ENCODE assay signal across 14 cellular contexts in genomic region chr14:68523326-68523610, GRCh38.
DNase-seq lines count a peak whose midpoint lies in the region; ATAC-seq and TF ChIP-seq lines count a peak whose summit lies in the region.
"Had no signal": no experiment of that assay in that cellular context is flagged by ENCODE, and none has a peak within 500 bp of the region (broad histone marks: within the 10 kb centered on the region; RNA-seq: fewer than 3 reads in every experiment).

No MANE protein-coding gene starts in this region.

- H3K9me3 ChIP-seq in hepatocyte (ENCODE audit: low read depth) (no peaks in the 10 kb centered on the region), trophoblast cell (ENCODE audit: insufficient read depth, low read depth, low read length) (no peaks in the 10 kb centered on the region), transverse colon (no peaks in the 10 kb centered on the region), GM23248 (ENCODE audit: low read depth) (no peaks in the 10 kb centered on the region)
- H3K9me3 ChIP-seq: colonic mucosa had no signal

- no peak overlapping the region for H3K23ac ChIP-seq in trophoblast cell (ENCODE audit: low read length)

- H3K79me2 ChIP-seq in hepatocyte (no peaks in the 10 kb centered on the region), trophoblast cell (ENCODE audit: control insufficient read depth, insufficient read depth, low read length, poor library complexity) (peaks cover 7% of the 10 kb centered on the region), GM23248 (ENCODE audit: insufficient read depth) (no peaks in the 10 kb centered on the region)

- H3F3A ChIP-seq in GM23248 (ENCODE audit: insufficient read depth): peaks cover 59% of the 10 kb centered on the region

- TF ChIP-seq POLR2A in transverse colon (IDR thresholded peaks at IDR 0.05): no peak

- peak overlapping the region; percentile 23 for H3K18ac ChIP-seq in trophoblast cell (ENCODE audit: low read length)

- no peaks in the 10 kb centered on the region for H3K27me3 ChIP-seq in hepatocyte
- H3K27me3 ChIP-seq in trophoblast cell (ENCODE audit: insufficient read depth, low read length): no peaks in the 10 kb centered on the region
- no peaks in the 10 kb centered on the region for H3K27me3 ChIP-seq in transverse colon
- H3K27me3 ChIP-seq in GM23248 (replicated peaks; ENCODE audit: insufficient read depth): no peaks in the 10 kb centered on the region
- H3K27me3 ChIP-seq: colonic mucosa had no signal

- H3K9ac ChIP-seq in trophoblast cell (ENCODE audit: low read length): no peak overlapping the region
- H3K9ac ChIP-seq in GM23248: no peak overlapping the region

- H2BK12ac ChIP-seq in trophoblast cell (ENCODE audit: low read length): peak overlapping the region; percentile 88

- no peak for TF ChIP-seq EP300 in transverse colon (IDR thresholded peaks at IDR 0.05; ENCODE audit: low read depth)

- in situ Hi-C loops in transverse colon (cut with MboI; ENCODE audit: low pct_ligation_motif_present in 1 of 4, low pct_unique_long_range_greater_than_20kb in 1 of 4, low sequenced_read_pairs in 3 of 4) (no loop called here), GM23248 (cut with MboI) (loop anchor here (10.0 kb wide), 1 partner anchor 262 kb away; no protein-coding TSS in a partner anchor)

- H2BK5ac ChIP-seq in trophoblast cell (ENCODE audit: low read depth, low read length, poor library complexity): peak overlapping the region; percentile 55

- peak overlapping the region; percentile 49 for H3K4ac ChIP-seq in trophoblast cell (ENCODE audit: low read depth, low read length)

- ATAC-seq in HG02759 (IDR thresholded peaks at IDR 0.05; ENCODE audit: unreplicated experiment): no peak

- H3K14ac ChIP-seq in trophoblast cell (ENCODE audit: low read length): peak overlapping the region; percentile 41

- peak overlapping the region; percentile 86 for H4K91ac ChIP-seq in trophoblast cell (ENCODE audit: low read depth, low read length)

- peak overlapping the region; percentile 2 for H3K27ac ChIP-seq in angular gyrus (ENCODE audit: low read depth, low read length)
- peak overlapping the region; percentile 99 for H3K27ac ChIP-seq in hepatocyte
- peak overlapping the region; percentile 83 for H3K27ac ChIP-seq in trophoblast cell (ENCODE audit: low read depth, low read length)
- H3K27ac ChIP-seq in transverse colon: peak overlapping the region; percentile 61 to 75 (median 70)
- no peak overlapping the region for H3K27ac ChIP-seq in GM23248
- H3K27ac ChIP-seq: colonic mucosa had no signal

- H2AFZ ChIP-seq in hepatocyte (no peak overlapping the region), trophoblast cell (ENCODE audit: insufficient read depth, low read length, poor library complexity) (no peak overlapping the region), GM23248 (no peak overlapping the region)

- H3K4me2 ChIP-seq in hepatocyte: no peak overlapping the region
- no peak overlapping the region for H3K4me2 ChIP-seq in trophoblast cell (ENCODE audit: low read length)
- no peak overlapping the region for H3K4me2 ChIP-seq in GM23248 (ENCODE audit: unreplicated experiment)

- intact Hi-C loops in transverse colon (cut with DNase I; ENCODE audit: low total_unique reads): loop anchor here (10.0 kb wide), 1 partner anchor 378 kb away; no protein-coding TSS in a partner anchor
- intact Hi-C loops in posterior vena cava (cut with DNase I): no loop called here

- H3K9me2 ChIP-seq in hepatocyte (replicated peaks; ENCODE audit: insufficient read depth): no peaks in the 10 kb centered on the region
- H3K9me2 ChIP-seq in GM23248 (ENCODE audit: insufficient read depth): no peaks in the 10 kb centered on the region

- H4K20me1 ChIP-seq in hepatocyte (ENCODE audit: insufficient read depth, poor library complexity, severe bottlenecking): no peaks in the 10 kb centered on the region
- H4K20me1 ChIP-seq in GM23248 (ENCODE audit: insufficient read depth): no peaks in the 10 kb centered on the region

- H3K4me3 ChIP-seq in hepatocyte (no peak overlapping the region), trophoblast cell (ENCODE audit: low read depth, low read length) (no peak overlapping the region), transverse colon (no peak overlapping the region), GM23248 (no peak overlapping the region)
- H3K4me3 ChIP-seq: colonic mucosa had no signal

- WGBS in hepatocyte (ENCODE audit: low lambda C conversion rate, missing lambda C conversion rate): 85% methylated on average over 4 of the region's 4 CpGs
- WGBS in trophoblast cell (ENCODE audit: extremely low coverage, insufficient coverage, insufficient read length): no CpG with 5 or more reads among the region's 4 CpGs
- 90 to 100% methylated on average over 1 to 4 of the region's 4 CpGs for WGBS in transverse colon (ENCODE audit: low coverage in 1 of 2), 2 donors
- 88 to 89% methylated on average over 4 of the region's 4 CpGs for WGBS in GM23248 (ENCODE audit: low coverage in 1 of 2, low lambda C conversion rate in 2 of 2, missing lambda C conversion rate in 2 of 2), 2 experiments

- H3K36me3 ChIP-seq in hepatocyte (replicated peaks; ENCODE audit: insufficient read depth, low read depth): no peaks in the 10 kb centered on the region
- H3K36me3 ChIP-seq in trophoblast cell (ENCODE audit: control insufficient read depth in 1 of 2, insufficient read depth in 2 of 2, low read length in 2 of 2): peaks cover 0 to 4% of the 10 kb centered on the region in 2 experiments
- no peaks in the 10 kb centered on the region for H3K36me3 ChIP-seq in transverse colon
- H3K36me3 ChIP-seq in GM23248 (ENCODE audit: low read depth): no peaks in the 10 kb centered on the region
- H3K36me3 ChIP-seq: colonic mucosa had no signal

- TF ChIP-seq CTCF in hepatocyte (IDR thresholded peaks at IDR 0.05; ENCODE audit: poor library complexity) (no peak), transverse colon (IDR thresholded peaks at IDR 0.05) (no peak)

- peak overlapping the region; percentile 63 for H4K8ac ChIP-seq in trophoblast cell (ENCODE audit: low read depth, low read length)

- peaks cover 53% of the 10 kb centered on the region for H3K4me1 ChIP-seq in hepatocyte (ENCODE audit: insufficient read depth)
- peaks cover 30 to 34% of the 10 kb centered on the region in 2 experiments for H3K4me1 ChIP-seq in trophoblast cell (ENCODE audit: control insufficient read depth in 1 of 2, insufficient read depth in 2 of 2, low read length in 2 of 2)
- H3K4me1 ChIP-seq in transverse colon: peaks cover 32 to 69% (median 46%) of the 10 kb centered on the region in 4 donors
- peaks cover 56% of the 10 kb centered on the region for H3K4me1 ChIP-seq in GM23248 (ENCODE audit: insufficient read depth)

- H4K12ac ChIP-seq in trophoblast cell (ENCODE audit: low read depth, low read length): peak overlapping the region; percentile 58

- DNase-seq in hepatocyte (ENCODE audit: low spot score) (no peak), trophoblast cell (no peak), transverse colon (no peak), GM23248 (no peak), posterior vena cava (ENCODE audit: low spot score) (no peak)
- DNase-seq: activated naive CD4-positive, alpha-beta T cell treated with anti-CD3 and anti-CD28 coated beads, Interleukin-2, amount 10 ng/mL, durations not matched to agents 7 days and 5 days; colonic mucosa; foreskin fibroblast; NCI-H1436; NCI-H524 treated with DMSO at 0.1 percent for 48 hours; nucleus accumbens; stimulated activated CD4-positive, alpha-beta T cell treated with anti-CD3 and anti-CD28 coated beads, Interleukin-4, amount 100 ng/mL, for 1 hour had no signal

- H2AK5ac ChIP-seq in trophoblast cell (ENCODE audit: low read length): peak overlapping the region; percentile 85

- H2BK120ac ChIP-seq in trophoblast cell (ENCODE audit: insufficient read depth, low read length, poor library complexity): peak overlapping the region; percentile 72

- peaks cover 39% of the 10 kb centered on the region for H3K79me1 ChIP-seq in trophoblast cell (ENCODE audit: low read length)
